21 cellular contexts compared by ENCODE assay signal in genomic region chr14:99542566-99542965, GRCh38.
DNase-seq lines count a peak whose midpoint lies in the region; ATAC-seq, FAIRE-seq and TF ChIP-seq lines count a peak whose summit lies in the region.
"Had no signal": no experiment of that assay in that cellular context is flagged by ENCODE, and none has a peak within 500 bp of the region (broad histone marks: within the 10 kb centered on the region; RNA-seq: fewer than 3 reads in every experiment).

No MANE protein-coding gene starts in this region.

- H3K4me2 ChIP-seq in BLaER1: peak overlapping the region; percentile 86; the same call in 1 of the 2 replicates
- no peak overlapping the region for H3K4me2 ChIP-seq in H1 (ENCODE audit: insufficient read depth in 1 of 2, low read depth in 2 of 2, low read length in 2 of 2)
- no peak overlapping the region for H3K4me2 ChIP-seq in trophoblast cell (ENCODE audit: low read length)
- H3K4me2 ChIP-seq: A549 had no signal

- no peak overlapping the region for H3K9ac ChIP-seq in BLaER1
- no peak overlapping the region for H3K9ac ChIP-seq in H1 (replicated peaks in 1 of 4; ENCODE audit: extremely low read depth in 1 of 4, low read depth in 3 of 4, low read length in 3 of 4)
- no peak overlapping the region for H3K9ac ChIP-seq in trophoblast cell (ENCODE audit: low read length)
- H3K9ac ChIP-seq: GM23248 had no signal

- H3K27me3 ChIP-seq in BLaER1: no peaks in the 10 kb centered on the region
- no peaks in the 10 kb centered on the region for H3K27me3 ChIP-seq in RWPE2 (ENCODE audit: insufficient read depth, poor library complexity, severe bottlenecking)
- H3K27me3 ChIP-seq in H1 (replicated peaks in 1 of 4; ENCODE audit: control insufficient read depth in 3 of 4, extremely low read depth in 1 of 4, insufficient read depth in 3 of 4, low read length in 3 of 4): no peaks in the 10 kb centered on the region
- H3K27me3 ChIP-seq in trophoblast cell (ENCODE audit: insufficient read depth, low read length): no peaks in the 10 kb centered on the region

- TF ChIP-seq CTCF in RWPE2 (IDR thresholded peaks at IDR 0.05; ENCODE audit: poor library complexity, severe bottlenecking) (no peak), H1 (IDR thresholded peaks at IDR 0.05; ENCODE audit: control extremely low read depth in 1 of 3, insufficient read depth in 1 of 3, low read depth in 1 of 3, low read length in 3 of 3) (no peak)

- no peak overlapping the region for H2BK120ac ChIP-seq in H1 (replicated peaks; ENCODE audit: low read depth, low read length)
- H2BK120ac ChIP-seq in trophoblast cell (ENCODE audit: insufficient read depth, low read length, poor library complexity): no peak overlapping the region

- H4K91ac ChIP-seq in H1 (replicated peaks; ENCODE audit: insufficient read length, low read length) (no peak overlapping the region), trophoblast cell (ENCODE audit: low read depth, low read length) (no peak overlapping the region)

- TF ChIP-seq EP300 in H1 (IDR thresholded peaks at IDR 0.05; ENCODE audit: borderline replicate concordance in 1 of 2, low read depth in 2 of 2, low read length in 2 of 2): no peak

- POLR2A ChIA-PET in H1 (lab: Charles Lee; ENCODE audit: partially characterized antibody): interaction anchor here (0.7 to 1.6 kb wide), 2 partner anchors 19 to 28 kb away, joined by 3 read pairs; no protein-coding TSS in a partner anchor

- no peak for ATAC-seq in RWPE2 (ENCODE audit: low read depth)
- no peak for ATAC-seq in HG02981 (IDR thresholded peaks at IDR 0.05; ENCODE audit: unreplicated experiment)
- no peak for ATAC-seq in GM18909 (IDR thresholded peaks at IDR 0.05; ENCODE audit: poor library complexity, unreplicated experiment)
- ATAC-seq in GM19035 (IDR thresholded peaks at IDR 0.05; ENCODE audit: unreplicated experiment): no peak
- ATAC-seq: A549 had no signal

- H3K4me1 ChIP-seq in BLaER1: peaks cover 99% of the 10 kb centered on the region
- H3K4me1 ChIP-seq in RWPE2 (ENCODE audit: insufficient read depth, poor library complexity, severe bottlenecking): peaks cover 23% of the 10 kb centered on the region
- H3K4me1 ChIP-seq in H1 (replicated peaks in 1 of 4; ENCODE audit: control insufficient read depth in 3 of 4, insufficient read depth in 4 of 4, low read length in 3 of 4): peaks cover 9 to 38% (median 19%) of the 10 kb centered on the region in 4 experiments
- peaks cover 16 to 24% of the 10 kb centered on the region in 2 experiments for H3K4me1 ChIP-seq in trophoblast cell (ENCODE audit: control insufficient read depth in 1 of 2, insufficient read depth in 2 of 2, low read length in 2 of 2)

- WGBS in H1 (ENCODE audit: extremely low coverage in 1 of 2, insufficient coverage in 1 of 2, insufficient read length in 1 of 2, insufficient replicate concordance in 2 of 2, low coverage in 1 of 2, low lambda C conversion rate in 2 of 2, missing lambda C conversion rate in 1 of 2), 2 experiments: 95% methylated on average over 13 of the region's 13 CpGs; no CpG with 5 or more reads in 1 of the 2 experiments
- WGBS in trophoblast cell (ENCODE audit: extremely low coverage, insufficient coverage, insufficient read length): no CpG with 5 or more reads among the region's 13 CpGs

- H4K8ac ChIP-seq in H1 (ENCODE audit: extremely low read depth, insufficient read depth, low read length) (no peak overlapping the region), trophoblast cell (ENCODE audit: low read depth, low read length) (no peak overlapping the region)

- H3K27ac ChIP-seq in BLaER1 (no peak overlapping the region), RWPE2 (ENCODE audit: poor library complexity, severe bottlenecking) (peak overlapping the region; percentile 16), H1 (ENCODE audit: low read depth, low read length) (no peak overlapping the region), trophoblast cell (ENCODE audit: low read depth, low read length) (no peak overlapping the region)
- H3K27ac ChIP-seq: 22Rv1, GM23248, HL-60 had no signal

- H3K79me1 ChIP-seq in H1 (ENCODE audit: low read depth, low read length) (peaks cover 26% of the 10 kb centered on the region), trophoblast cell (ENCODE audit: low read length) (no peaks in the 10 kb centered on the region)

- 0 out of 2 replicates have a peak overlapping the region, but pooled peaks have one; percentile 61 for H2BK15ac ChIP-seq in H1 (ENCODE audit: low read length)

- H3K79me2 ChIP-seq in H1 (ENCODE audit: control insufficient read depth in 1 of 2, insufficient read depth in 2 of 2, low read length in 2 of 2) (peaks cover 0 to 68% of the 10 kb centered on the region in 2 experiments; a peak in 2 of 4 replicates), trophoblast cell (ENCODE audit: control insufficient read depth, insufficient read depth, low read length, poor library complexity) (peaks cover 3% of the 10 kb centered on the region)

- H4K5ac ChIP-seq in H1 (ENCODE audit: insufficient read length, low read depth, low read length): no peak overlapping the region

- peak overlapping the region; percentile 39 for H3K4ac ChIP-seq in H1 (replicated peaks; ENCODE audit: insufficient read length, low read depth, low read length)
- peak overlapping the region; percentile 9 for H3K4ac ChIP-seq in trophoblast cell (ENCODE audit: low read depth, low read length)

- H3K23me2 ChIP-seq in H1 (ENCODE audit: low read depth, low read length): no peaks in the 10 kb centered on the region

- H4K12ac ChIP-seq in trophoblast cell (ENCODE audit: low read depth, low read length): no peak overlapping the region

- H3K36me3 ChIP-seq in BLaER1 (no peaks in the 10 kb centered on the region), RWPE2 (ENCODE audit: low read depth) (no peaks in the 10 kb centered on the region), H1 (ENCODE audit: control insufficient read depth in 2 of 4, insufficient read depth in 4 of 4, low read length in 3 of 4) (no peaks in the 10 kb centered on the region), trophoblast cell (ENCODE audit: control insufficient read depth in 1 of 2, insufficient read depth in 2 of 2, low read length in 2 of 2) (no peaks in the 10 kb centered on the region)

- H2BK12ac ChIP-seq in H1 (ENCODE audit: low read depth, low read length) (no peak overlapping the region), trophoblast cell (ENCODE audit: low read length) (no peak overlapping the region)

- H3K56ac ChIP-seq in H1 (replicated peaks; ENCODE audit: insufficient read length, low read depth, low read length): no peak overlapping the region

- H4K20me1 ChIP-seq in BLaER1 (peaks cover 100% of the 10 kb centered on the region), H1 (replicated peaks in 1 of 2; ENCODE audit: control insufficient read depth in 1 of 2, insufficient read depth in 2 of 2, low read length in 2 of 2) (peaks cover 10 to 21% of the 10 kb centered on the region in 2 experiments)

- no peak overlapping the region for H2BK20ac ChIP-seq in H1 (ENCODE audit: low read length)

- H2AFZ ChIP-seq in H1 (ENCODE audit: low read length): no peak overlapping the region
- no peak overlapping the region for H2AFZ ChIP-seq in trophoblast cell (ENCODE audit: insufficient read depth, low read length, poor library complexity)
- H2AFZ ChIP-seq: GM23248 had no signal

- H3K4me3 ChIP-seq in BLaER1: no peak overlapping the region
- no peak overlapping the region for H3K4me3 ChIP-seq in RWPE2 (ENCODE audit: severe bottlenecking)
- no peak overlapping the region for H3K4me3 ChIP-seq in H1 (ENCODE audit: extremely low read depth in 1 of 4, insufficient read depth in 2 of 4, low read depth in 3 of 4, low read length in 4 of 4)
- H3K4me3 ChIP-seq in trophoblast cell (ENCODE audit: low read depth, low read length): no peak overlapping the region
- H3K4me3 ChIP-seq: A549, GM23248 had no signal

- no peak for TF ChIP-seq POLR2A in H1 (IDR thresholded peaks at IDR 0.05; ENCODE audit: control extremely low read depth in 1 of 2, low read depth in 2 of 2, low read length in 2 of 2)

- FAIRE-seq in H1 (lab: Jason Lieb, UNC): no peak
- FAIRE-seq: A549, GM12892, GM19239, H54 had no signal

- H3K9me3 ChIP-seq in BLaER1 (no peaks in the 10 kb centered on the region), RWPE2 (ENCODE audit: severe bottlenecking) (no peaks in the 10 kb centered on the region), H1 (ENCODE audit: insufficient read depth in 2 of 2, low read depth in 1 of 2, low read length in 1 of 2) (no peaks in the 10 kb centered on the region), trophoblast cell (ENCODE audit: insufficient read depth, low read depth, low read length) (no peaks in the 10 kb centered on the region)
- H3K9me3 ChIP-seq: A549 had no signal

- TF ChIP-seq RAD21 in H1 (IDR thresholded peaks at IDR 0.05 in 1 of 2, conservative IDR thresholded peaks at IDR 0.05 in 1 of 2; ENCODE audit: low read depth in 2 of 2, low read length in 2 of 2): no peak

- CTCF ChIA-PET in H1 (lab: Charles Lee; ENCODE audit: partially characterized antibody): interaction anchor here (0.5 to 3.6 kb wide), 14 partner anchors 10 to 268 kb away, joined by 3 to 19 read pairs (median 4); no protein-coding TSS in a partner anchor

- H2AK5ac ChIP-seq in H1 (ENCODE audit: low read depth, low read length) (0 out of 2 replicates have a peak overlapping the region, but pooled peaks have one; percentile 24), trophoblast cell (ENCODE audit: low read length) (no peak overlapping the region)

- DNase-seq in RWPE2 (ENCODE audit: low spot score) (no peak), H1 (ENCODE audit: low read depth in 1 of 2, low spot score in 2 of 2) (no peak), trophoblast cell (no peak)
- no peak for DNase-seq in activated T-cell treated with anti-CD3 and anti-CD28 coated beads, Interleukin-2, amount 50 U/mL, for 48 hours
- DNase-seq: AML-193; Calu3; CD4-positive, alpha-beta memory T cell; DMS79; GDM1; GM23248; HCEC 1CT had no signal

- H3K14ac ChIP-seq in H1 (ENCODE audit: insufficient read length) (no peak overlapping the region), trophoblast cell (ENCODE audit: low read length) (no peak overlapping the region)

- H3K23ac ChIP-seq in H1 (ENCODE audit: insufficient read length): no peak overlapping the region
- H3K23ac ChIP-seq in trophoblast cell (ENCODE audit: low read length): no peak overlapping the region

- H2BK5ac ChIP-seq in H1 (ENCODE audit: low read depth, low read length) (peak overlapping the region; percentile 52; the same call in 1 of the 2 replicates), trophoblast cell (ENCODE audit: low read depth, low read length, poor library complexity) (no peak overlapping the region)

- H3K18ac ChIP-seq in H1 (ENCODE audit: extremely low read depth, low read length): no peak overlapping the region
- no peak overlapping the region for H3K18ac ChIP-seq in trophoblast cell (ENCODE audit: low read length)

TF ChIP-seq in H1, 55 proteins besides CTCF, POLR2A, EP300 and RAD21 (continues in another document):
- TF ChIP-seq ASH2L (IDR thresholded peaks at IDR 0.05; ENCODE audit: low read length) (no peak), CREB1 (IDR thresholded peaks at IDR 0.05) (no peak), BCL11A (IDR thresholded peaks at IDR 0.05; ENCODE audit: low read depth in 2 of 2, low read length in 2 of 2) (no peak), SP2 (IDR thresholded peaks at IDR 0.05; ENCODE audit: low read length) (no peak), SAP30 (IDR thresholded peaks at IDR 0.05; ENCODE audit: insufficient read depth, insufficient replicate concordance, low read length) (no peak), BACH1 (IDR thresholded peaks at IDR 0.05; ENCODE audit: low read length) (no peak)
